21 cellular contexts compared by ENCODE assay signal in genomic region chr4:153081181-153081580, GRCh38.
"Had no signal": no experiment of that assay in that cellular context is flagged by ENCODE, and none has a peak within 500 bp of the region (broad histone marks: within the 10 kb centered on the region; RNA-seq: fewer than 3 reads in every experiment).

No MANE protein-coding gene starts in this region.

- H3K27ac ChIP-seq: KMS-11, RWPE1 had no signal

- DNase-seq: IMR-90, Kasumi-1, MM.1S, NCI-H1048, NCI-H1105, NCI-H1417, NCI-H1436 treated with DMSO at 0.1 percent for 48 hours, NCI-H1694, NCI-H187 treated with DMSO at 0.1 percent for 48 hours, NCI-H2029 treated with DMSO at 0.1 percent for 48 hours, NCI-H2171 treated with DMSO at 0.1 percent for 48 hours, NCI-H345, NCI-H524, NCI-H526 treated with DMSO at 0.1 percent for 48 hours, NCI-H748 treated with DMSO at 0.1 percent for 48 hours, SHP77 had no signal

- ATAC-seq: HepG2, K562, SK-N-SH treated with all-trans-retinoic acid at 6 μM for 48 hours had no signal

- H3K4me2 ChIP-seq: KMS-11 had no signal

- H3K4me3 ChIP-seq: K562 had no signal
